In the genomic region with DNA sequence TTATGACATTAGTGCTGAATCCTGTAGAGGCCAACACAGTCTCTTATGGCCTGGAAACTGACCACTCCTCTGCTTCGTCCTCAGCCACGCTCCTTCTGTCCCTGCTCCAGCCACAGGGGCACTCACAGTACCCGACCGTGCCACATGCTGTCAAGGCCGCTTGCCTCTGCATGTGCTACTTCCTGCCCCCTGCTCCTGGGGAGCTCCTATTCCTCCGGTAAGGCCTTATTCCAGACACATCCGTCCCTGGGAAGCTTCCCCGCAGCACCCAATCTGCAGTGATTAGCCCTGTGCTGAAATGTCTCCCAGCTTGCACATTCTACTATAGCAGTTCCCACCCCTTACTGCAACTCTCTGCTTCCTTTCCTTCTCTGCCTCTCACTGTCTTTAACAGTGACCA, we compare ENCODE assay signal across 27 cellular contexts.
"Had no signal": no experiment of that assay in that cellular context is flagged by ENCODE, and none has a peak within 500 bp of the region (broad histone marks: within the 10 kb centered on the region; RNA-seq: fewer than 3 reads in every experiment).

No MANE protein-coding gene starts in this region.

- H3K27ac Mint-ChIP-seq: activated CD4-positive, alpha-beta memory T cell treated with anti-CD3 and anti-CD28 coated beads for 36 hours; activated CD4-positive, alpha-beta T cell treated with anti-CD3 and anti-CD28 coated beads for 36 hours; activated CD4-positive, alpha-beta T cell treated with anti-CD3 and anti-CD28 coated beads, Interleukin-2, amount 10 ng/mL, durations not matched to agents 24 days and 14 days; activated CD8-positive, alpha-beta memory T cell treated with anti-CD3 and anti-CD28 coated beads, Interleukin-2, amount 10 ng/mL, durations not matched to agents 7 days and 5 days; activated CD8-positive, alpha-beta T cell treated with anti-CD3 and anti-CD28 coated beads, Interleukin-2, amount 10 ng/mL, durations not matched to agents 7 days and 5 days; activated naive CD4-positive, alpha-beta T cell treated with anti-CD3 and anti-CD28 coated beads for 36 hours; activated naive CD8-positive, alpha-beta T cell; activated T-helper 1 cell treated with anti-CD3 and anti-CD28 coated beads, Interleukin-12 subunit alpha, Interleukin-12 subunit beta, Interleukin-2, Interleukin-4 antibody, amounts not matched to agents 30 ng/mL and 10 ng/mL and 1 ng/mL, durations not matched to agents 14 hours and 24 hours and 36 hours; activated T-helper 2 cell treated with anti-CD3 and anti-CD28 coated beads, Interferon-gamma antibody, Interleukin-2, Interleukin-4, amounts not matched to agents 10 μg/mL and 5 μg/mL and 100 μg/mL, durations not matched to agents 14 hours and 24 hours and 36 hours; T-helper 17 cell; T-helper 2 cell treated with Interferon-gamma antibody and Interleukin-4, amounts not matched to agents 5 μg/mL and 100 μg/mL, for 36 hours had no signal

- H3K4me1 ChIP-seq: foreskin keratinocyte, gastrocnemius medialis had no signal

- H3K36me3 Mint-ChIP-seq: activated CD4-positive, alpha-beta memory T cell treated with anti-CD3 and anti-CD28 coated beads for 36 hours; activated CD8-positive, alpha-beta memory T cell treated with anti-CD3 and anti-CD28 coated beads, Interleukin-2, amount 10 ng/mL, durations not matched to agents 7 days and 5 days had no signal

- ATAC-seq: activated CD4-positive, alpha-beta T cell treated with anti-CD3 and anti-CD28 coated beads for 36 hours; activated CD8-positive, alpha-beta memory T cell treated with anti-CD3 and anti-CD28 coated beads, Interleukin-2, amount 10 ng/mL, durations not matched to agents 7 days and 5 days; activated CD8-positive, alpha-beta T cell treated with anti-CD3 and anti-CD28 coated beads, Interleukin-2, amount 10 ng/mL, durations not matched to agents 7 days and 5 days; gastrocnemius medialis; T-helper 17 cell had no signal

- H3K36me3 ChIP-seq: brain microvascular endothelial cell, esophagus muscularis mucosa, gastrocnemius medialis, heart left ventricle, WERI-Rb-1 had no signal

- H3K4me3 ChIP-seq: esophagus muscularis mucosa, gastrocnemius medialis, heart left ventricle had no signal

- H3K9me3 ChIP-seq: esophagus muscularis mucosa, gastrocnemius medialis, heart left ventricle had no signal

- H3K27ac ChIP-seq: brain microvascular endothelial cell, esophagus muscularis mucosa, foreskin keratinocyte, gastrocnemius medialis, heart left ventricle, WERI-Rb-1 had no signal

- H3K4me3 Mint-ChIP-seq: activated CD4-positive, alpha-beta memory T cell treated with anti-CD3 and anti-CD28 coated beads for 36 hours; activated CD4-positive, alpha-beta T cell treated with anti-CD3 and anti-CD28 coated beads for 36 hours; activated CD4-positive, alpha-beta T cell treated with anti-CD3 and anti-CD28 coated beads, Interleukin-2, amount 10 ng/mL, durations not matched to agents 24 days and 14 days; activated CD8-positive, alpha-beta memory T cell treated with anti-CD3 and anti-CD28 coated beads, Interleukin-2, amount 10 ng/mL, durations not matched to agents 7 days and 5 days; activated CD8-positive, alpha-beta T cell treated with anti-CD3 and anti-CD28 coated beads, Interleukin-2, amount 10 ng/mL, durations not matched to agents 7 days and 5 days; activated naive CD4-positive, alpha-beta T cell treated with anti-CD3 and anti-CD28 coated beads for 36 hours; activated naive CD8-positive, alpha-beta T cell; activated T-helper 1 cell treated with anti-CD3 and anti-CD28 coated beads, Interleukin-12 subunit alpha, Interleukin-12 subunit beta, Interleukin-2, Interleukin-4 antibody, amounts not matched to agents 30 ng/mL and 10 ng/mL and 1 ng/mL, durations not matched to agents 14 hours and 24 hours and 36 hours; T-helper 17 cell; T-helper 2 cell treated with Interferon-gamma antibody and Interleukin-4, amounts not matched to agents 5 μg/mL and 100 μg/mL, for 36 hours had no signal

- H3K27me3 ChIP-seq: brain microvascular endothelial cell, esophagus muscularis mucosa, foreskin keratinocyte, gastrocnemius medialis, heart left ventricle had no signal

- DNase-seq: activated CD4-positive, CD25-positive, alpha-beta regulatory T cell; activated CD4-positive, CD25-positive, alpha-beta regulatory T cell treated with anti-CD3 and anti-CD28 coated beads, Interleukin-2, amount 50 U/mL, for 72 hours; activated CD8-positive, alpha-beta memory T cell treated with anti-CD3 and anti-CD28 coated beads, Interleukin-2, amount 10 ng/mL, durations not matched to agents 7 days and 5 days; activated CD8-positive, alpha-beta memory T cell treated with anti-CD3 and anti-CD28 coated beads, Interleukin-2, amount 50 U/mL, for 4 hours; activated effector memory CD4-positive, alpha-beta T cell treated with anti-CD3 and anti-CD28 coated beads, Interleukin-2, amount 50 U/mL, for 16 hours; activated T-cell treated with anti-CD3 and anti-CD28 coated beads, Interleukin-2, amount 50 U/mL, for 1 hour; activated T-cell treated with anti-CD3 and anti-CD28 coated beads, Interleukin-2, amount 50 U/mL, for 48 hours; amniotic stem cell; effector CD8-positive, alpha-beta T cell; gastrocnemius medialis; glutamatergic neuron; heart left ventricle; T-helper 17 cell; T1000 had no signal

- H3K9me3 Mint-ChIP-seq: activated CD4-positive, alpha-beta memory T cell treated with anti-CD3 and anti-CD28 coated beads for 36 hours; activated CD4-positive, alpha-beta T cell treated with anti-CD3 and anti-CD28 coated beads, Interleukin-2, amount 10 ng/mL, durations not matched to agents 24 days and 14 days; activated naive CD4-positive, alpha-beta T cell treated with anti-CD3 and anti-CD28 coated beads for 36 hours; activated T-helper 1 cell treated with anti-CD3 and anti-CD28 coated beads, Interleukin-12 subunit alpha, Interleukin-12 subunit beta, Interleukin-2, Interleukin-4 antibody, amounts not matched to agents 30 ng/mL and 10 ng/mL and 1 ng/mL, durations not matched to agents 14 hours and 24 hours and 36 hours; activated T-helper 2 cell treated with anti-CD3 and anti-CD28 coated beads, Interferon-gamma antibody, Interleukin-2, Interleukin-4, amounts not matched to agents 10 μg/mL and 5 μg/mL and 100 μg/mL, durations not matched to agents 14 hours and 24 hours and 36 hours; T-helper 2 cell treated with Interferon-gamma antibody and Interleukin-4, amounts not matched to agents 5 μg/mL and 100 μg/mL, for 36 hours had no signal

- H3K4me1 Mint-ChIP-seq: activated CD4-positive, alpha-beta T cell treated with anti-CD3 and anti-CD28 coated beads, Interleukin-2, amount 10 ng/mL, durations not matched to agents 24 days and 14 days; activated CD8-positive, alpha-beta memory T cell treated with anti-CD3 and anti-CD28 coated beads, Interleukin-2, amount 10 ng/mL, durations not matched to agents 7 days and 5 days; T-helper 17 cell had no signal

- H3K27me3 Mint-ChIP-seq: activated CD4-positive, alpha-beta memory T cell treated with anti-CD3 and anti-CD28 coated beads for 36 hours; activated CD4-positive, alpha-beta T cell treated with anti-CD3 and anti-CD28 coated beads for 36 hours; activated CD8-positive, alpha-beta memory T cell treated with anti-CD3 and anti-CD28 coated beads, Interleukin-2, amount 10 ng/mL, durations not matched to agents 7 days and 5 days; activated naive CD8-positive, alpha-beta T cell; T-helper 17 cell had no signal
